ENCODE assay signal across 1 cellular context in the genomic region with DNA sequence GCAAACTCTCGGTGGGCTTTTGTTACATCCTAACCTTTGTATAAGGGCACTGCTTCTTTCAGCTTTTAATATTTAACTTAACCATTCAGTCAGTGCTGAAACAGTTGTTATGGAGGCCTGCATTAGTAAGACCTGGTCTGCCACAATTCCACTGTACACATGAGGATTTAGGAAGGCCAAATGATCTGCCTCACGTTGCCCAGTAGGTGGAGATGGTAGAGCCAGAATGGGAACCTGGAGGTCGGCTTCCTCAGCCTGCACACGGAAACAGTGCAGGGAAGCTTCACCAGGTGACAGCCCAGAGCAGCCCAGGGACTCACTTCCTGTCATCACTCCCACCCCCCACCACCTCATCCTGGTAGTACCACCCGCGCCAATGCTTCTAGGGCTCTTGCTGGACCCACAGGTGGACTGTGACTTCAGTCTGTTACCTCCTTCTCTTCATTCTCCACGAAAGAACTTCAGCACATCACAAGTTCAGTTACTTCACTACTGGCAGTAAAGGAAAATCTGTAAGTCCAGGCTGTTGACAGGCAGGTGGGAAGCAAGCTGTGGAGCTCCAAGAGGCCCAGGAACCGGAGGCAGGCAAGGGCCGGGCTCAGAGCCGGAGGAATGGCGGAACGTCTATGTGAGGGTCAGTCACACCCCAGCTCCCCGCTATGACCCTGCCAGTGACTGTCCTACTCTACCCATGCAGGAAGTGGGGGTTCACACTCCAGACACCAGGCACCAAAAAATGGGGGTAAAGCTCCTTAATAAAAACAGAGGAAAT.
TF ChIP-seq lines count a peak whose summit lies in the region.

No MANE protein-coding gene starts in this region.

TF ChIP-seq in K562, 482 proteins besides CTCF, POLR2A, EP300 and RAD21:
- TF ChIP-seq ZBTB11 (CRISPR knock-in tag; IDR thresholded peaks at IDR 0.05) (0 out of 6 replicates have a peak, but pooled peaks of 1 of the 3 experiments have one; percentile 22), BACH1 (tag; IDR thresholded peaks at IDR 0.05) (no peak)
TF ChIP-seq in K562: peak in this region for 1.
